1 cellular context compared by ENCODE assay signal in the genomic region with DNA sequence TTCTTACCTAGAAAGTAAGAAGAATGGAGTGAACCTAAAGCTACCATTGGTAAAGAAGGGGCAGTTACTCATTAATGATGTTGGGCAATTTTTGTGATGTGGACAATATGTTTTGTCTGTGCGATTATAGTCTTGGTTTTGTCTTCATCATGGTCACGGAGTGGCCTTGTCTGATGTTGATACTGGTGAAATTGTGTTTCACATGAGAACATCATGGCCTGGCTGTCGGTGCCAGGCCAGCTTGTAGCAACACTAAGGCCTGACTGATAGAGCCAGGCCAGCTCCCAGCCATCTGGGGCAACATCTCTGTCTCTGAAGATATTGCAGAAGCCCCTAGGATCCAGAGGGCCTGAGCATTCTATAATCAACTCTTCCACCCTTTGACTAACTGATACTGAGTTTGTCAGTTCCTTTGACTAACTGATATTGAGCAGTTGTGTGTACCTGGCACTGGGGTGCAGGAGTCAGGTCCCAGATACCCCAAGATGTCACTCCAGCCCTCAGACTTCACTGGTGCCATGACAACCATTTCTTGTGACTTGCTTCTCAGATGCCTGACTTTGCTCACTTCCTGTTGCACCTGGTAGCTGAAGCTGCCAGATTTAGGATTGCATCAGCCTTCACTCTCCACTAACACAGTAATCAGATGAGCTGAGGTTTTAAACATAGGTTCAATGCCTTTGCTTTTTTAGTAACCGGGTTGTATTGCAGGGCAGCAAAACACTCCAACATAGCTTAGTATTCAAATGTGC.
TF ChIP-seq lines count a peak whose summit lies in the region.

No MANE protein-coding gene starts in this region.

TF ChIP-seq in GM23338, 12 proteins besides CTCF, POLR2A, EP300 and RAD21 (continued from another document):
- TF ChIP-seq ZNF462 (CRISPR knock-in tag; IDR thresholded peaks at IDR 0.05) (no peak), EZH2phosphoT487 (IDR thresholded peaks at IDR 0.05; ENCODE audit: unreplicated experiment) (no peak), REST (IDR thresholded peaks at IDR 0.05; ENCODE audit: unreplicated experiment) (no peak), JUNB (IDR thresholded peaks at IDR 0.05; ENCODE audit: unreplicated experiment) (no peak), ZNF331 (CRISPR knock-in tag; IDR thresholded peaks at IDR 0.05; ENCODE audit: low read depth) (no peak), EZH2 (IDR thresholded peaks at IDR 0.05; ENCODE audit: low read depth, unreplicated experiment) (no peak), POLR2AphosphoS5 (IDR thresholded peaks at IDR 0.05; ENCODE audit: low read depth) (no peak), STAT1 (IDR thresholded peaks at IDR 0.05; ENCODE audit: unreplicated experiment) (no peak), CREB1 (CRISPR knock-in tag; IDR thresholded peaks at IDR 0.05; ENCODE audit: low read depth) (no peak), ZNF114 (CRISPR knock-in tag; IDR thresholded peaks at IDR 0.05) (no peak), NANOG (IDR thresholded peaks at IDR 0.05; ENCODE audit: borderline replicate concordance) (no peak)
